ENCODE assay signal across 1 cellular context in the genomic region with DNA sequence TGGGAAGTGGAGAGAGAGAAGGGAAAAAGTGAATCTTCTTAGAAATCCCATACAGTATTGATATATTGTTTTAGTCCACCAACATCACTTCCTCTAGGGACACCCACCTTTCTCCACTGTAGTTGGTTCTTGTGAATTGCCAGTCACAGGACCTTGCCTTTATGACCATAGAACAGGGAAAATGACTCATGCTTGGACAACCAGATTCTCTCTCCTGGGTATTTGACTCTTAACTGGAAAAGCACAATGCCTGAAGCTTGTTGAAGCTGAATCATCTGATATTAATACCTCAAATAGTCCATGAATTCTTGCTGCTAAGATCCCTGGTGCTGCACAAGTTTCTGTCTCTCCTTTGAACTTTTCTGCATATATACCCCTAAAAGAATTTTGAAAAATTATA.
TF ChIP-seq lines count a peak whose summit lies in the region.

No MANE protein-coding gene starts in this region.

TF ChIP-seq in SK-N-SH, 30 proteins besides CTCF, POLR2A, EP300 and RAD21 (continued from another document):
- TF ChIP-seq, protein P1, sequence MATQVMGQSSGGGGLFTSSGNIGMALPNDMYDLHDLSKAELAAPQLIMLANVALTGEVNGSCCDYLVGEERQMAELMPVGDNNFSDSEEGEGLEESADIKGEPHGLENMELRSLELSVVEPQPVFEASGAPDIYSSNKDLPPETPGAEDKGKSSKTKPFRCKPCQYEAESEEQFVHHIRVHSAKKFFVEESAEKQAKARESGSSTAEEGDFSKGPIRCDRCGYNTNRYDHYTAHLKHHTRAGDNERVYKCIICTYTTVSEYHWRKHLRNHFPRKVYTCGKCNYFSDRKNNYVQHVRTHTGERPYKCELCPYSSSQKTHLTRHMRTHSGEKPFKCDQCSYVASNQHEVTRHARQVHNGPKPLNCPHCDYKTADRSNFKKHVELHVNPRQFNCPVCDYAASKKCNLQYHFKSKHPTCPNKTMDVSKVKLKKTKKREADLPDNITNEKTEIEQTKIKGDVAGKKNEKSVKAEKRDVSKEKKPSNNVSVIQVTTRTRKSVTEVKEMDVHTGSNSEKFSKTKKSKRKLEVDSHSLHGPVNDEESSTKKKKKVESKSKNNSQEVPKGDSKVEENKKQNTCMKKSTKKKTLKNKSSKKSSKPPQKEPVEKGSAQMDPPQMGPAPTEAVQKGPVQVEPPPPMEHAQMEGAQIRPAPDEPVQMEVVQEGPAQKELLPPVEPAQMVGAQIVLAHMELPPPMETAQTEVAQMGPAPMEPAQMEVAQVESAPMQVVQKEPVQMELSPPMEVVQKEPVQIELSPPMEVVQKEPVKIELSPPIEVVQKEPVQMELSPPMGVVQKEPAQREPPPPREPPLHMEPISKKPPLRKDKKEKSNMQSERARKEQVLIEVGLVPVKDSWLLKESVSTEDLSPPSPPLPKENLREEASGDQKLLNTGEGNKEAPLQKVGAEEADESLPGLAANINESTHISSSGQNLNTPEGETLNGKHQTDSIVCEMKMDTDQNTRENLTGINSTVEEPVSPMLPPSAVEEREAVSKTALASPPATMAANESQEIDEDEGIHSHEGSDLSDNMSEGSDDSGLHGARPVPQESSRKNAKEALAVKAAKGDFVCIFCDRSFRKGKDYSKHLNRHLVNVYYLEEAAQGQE (IDR thresholded peaks at IDR 0.05; ENCODE audit: low read depth, low read length): no peak
- TF ChIP-seq GABPA (IDR thresholded peaks at IDR 0.05; ENCODE audit: low read depth) (no peak), MEF2A (IDR thresholded peaks at IDR 0.05; ENCODE audit: borderline replicate concordance, low read depth) (no peak), FOXJ3 (CRISPR knock-in tag; IDR thresholded peaks at IDR 0.05) (no peak), TCF12 (IDR thresholded peaks at IDR 0.05) (no peak), FOXM1 (IDR thresholded peaks at IDR 0.05; ENCODE audit: low read depth) (no peak)
- TF ChIP-seq, protein P2, sequence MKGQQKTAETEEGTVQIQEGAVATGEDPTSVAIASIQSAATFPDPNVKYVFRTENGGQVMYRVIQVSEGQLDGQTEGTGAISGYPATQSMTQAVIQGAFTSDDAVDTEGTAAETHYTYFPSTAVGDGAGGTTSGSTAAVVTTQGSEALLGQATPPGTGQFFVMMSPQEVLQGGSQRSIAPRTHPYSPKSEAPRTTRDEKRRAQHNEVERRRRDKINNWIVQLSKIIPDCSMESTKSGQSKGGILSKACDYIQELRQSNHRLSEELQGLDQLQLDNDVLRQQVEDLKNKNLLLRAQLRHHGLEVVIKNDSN (IDR thresholded peaks at IDR 0.05; ENCODE audit: borderline replicate concordance, low read depth): no peak
- TF ChIP-seq, protein P3, sequence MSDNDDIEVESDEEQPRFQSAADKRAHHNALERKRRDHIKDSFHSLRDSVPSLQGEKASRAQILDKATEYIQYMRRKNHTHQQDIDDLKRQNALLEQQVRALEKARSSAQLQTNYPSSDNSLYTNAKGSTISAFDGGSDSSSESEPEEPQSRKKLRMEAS (IDR thresholded peaks at IDR 0.05; ENCODE audit: low read depth): no peak
